ENCODE assay signal across 26 cellular contexts in the genomic region with DNA sequence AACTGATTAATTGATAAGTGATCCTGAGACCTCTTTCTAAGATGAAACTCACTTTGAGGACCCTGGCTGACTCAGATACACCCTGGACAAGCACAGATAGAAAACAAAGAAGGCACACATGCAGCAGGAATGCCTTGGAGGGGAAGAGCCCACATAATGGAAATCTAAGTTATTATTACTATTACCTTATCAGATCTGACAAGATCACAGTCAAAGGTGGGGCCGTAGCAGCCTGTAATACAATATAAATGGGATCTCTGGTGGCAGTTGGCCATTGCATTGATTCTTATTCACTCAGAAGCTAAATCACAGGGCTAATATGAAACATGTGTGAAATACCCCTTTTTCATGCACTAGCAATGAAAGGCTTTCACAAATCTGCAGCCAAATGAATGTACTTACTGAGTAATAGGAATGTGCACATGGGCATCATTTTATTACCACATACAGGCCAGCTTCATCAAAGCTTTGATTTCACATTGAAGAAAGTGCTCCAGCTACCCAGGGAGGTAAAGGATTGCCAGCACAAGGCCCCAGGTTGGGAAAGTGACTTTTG.
"Had no signal": no experiment of that assay in that cellular context is flagged by ENCODE, and none has a peak within 500 bp of the region (broad histone marks: within the 10 kb centered on the region; RNA-seq: fewer than 3 reads in every experiment).

No MANE protein-coding gene starts in this region.

- H3K27ac ChIP-seq: heart right ventricle, right lobe of liver, skin epidermis, tibial artery had no signal

- ATAC-seq: activated CD4-positive, alpha-beta T cell treated with anti-CD3 and anti-CD28 coated beads for 36 hours; activated T-cell treated with anti-CD3 and anti-CD28 coated beads, Interleukin-2, amount 50 U/mL, for 4 hours; heart right ventricle; left colon; right lobe of liver; stimulated activated effector memory CD8-positive, alpha-beta T cell treated with anti-CD3 and anti-CD28 coated beads, Interleukin-12 subunit alpha, Interleukin-12 subunit beta, amount 100 ng/mL, for 72 hours; stimulated activated naive CD8-positive, alpha-beta T cell treated with anti-CD3 and anti-CD28 coated beads, Interleukin-15, amount 100 ng/mL, for 72 hours; WTC11 had no signal

- H3K27me3 ChIP-seq: heart right ventricle, right lobe of liver, tibial artery had no signal

- H3K4me3 Mint-ChIP-seq: activated CD4-positive, alpha-beta T cell treated with anti-CD3 and anti-CD28 coated beads for 36 hours; activated naive CD8-positive, alpha-beta T cell treated with anti-CD3 and anti-CD28 coated beads for 36 hours; activated T-cell treated with anti-CD3 and anti-CD28 coated beads, Interleukin-2, amount 50 U/mL, for 4 hours; endodermal cell; nephron progenitor cell; stimulated activated effector memory CD8-positive, alpha-beta T cell treated with anti-CD3 and anti-CD28 coated beads, Interleukin-12 subunit alpha, Interleukin-12 subunit beta, amount 100 ng/mL, for 72 hours; stimulated activated naive CD8-positive, alpha-beta T cell treated with anti-CD3 and anti-CD28 coated beads, Interleukin-15, amount 100 ng/mL, for 72 hours; WTC11 had no signal

- H3K36me3 ChIP-seq: heart right ventricle, right lobe of liver, tibial artery had no signal

- H3K36me3 Mint-ChIP-seq: activated naive CD8-positive, alpha-beta T cell treated with anti-CD3 and anti-CD28 coated beads for 36 hours; stimulated activated effector memory CD8-positive, alpha-beta T cell treated with anti-CD3 and anti-CD28 coated beads, Interleukin-12 subunit alpha, Interleukin-12 subunit beta, amount 100 ng/mL, for 72 hours; WTC11 had no signal

- H3K9me3 Mint-ChIP-seq: activated naive CD8-positive, alpha-beta T cell treated with anti-CD3 and anti-CD28 coated beads for 36 hours; activated T-cell treated with anti-CD3 and anti-CD28 coated beads, Interleukin-2, amount 50 U/mL, for 4 hours; activated T-helper 2 cell treated with anti-CD3 and anti-CD28 coated beads, Interferon-gamma antibody, Interleukin-2, Interleukin-4, amounts not matched to agents 10 μg/mL and 5 μg/mL and 100 μg/mL, durations not matched to agents 14 hours and 24 hours and 36 hours; endodermal cell; nephron progenitor cell; stimulated activated effector memory CD8-positive, alpha-beta T cell treated with anti-CD3 and anti-CD28 coated beads, Interleukin-12 subunit alpha, Interleukin-12 subunit beta, amount 100 ng/mL, for 72 hours; stimulated activated naive CD8-positive, alpha-beta T cell treated with anti-CD3 and anti-CD28 coated beads, Interleukin-15, amount 100 ng/mL, for 72 hours had no signal

- H3K4me3 ChIP-seq: heart right ventricle, right lobe of liver, skin epidermis, tibial artery had no signal

- FAIRE-seq: urothelium cell line had no signal

- DNase-seq: activated CD4-positive, alpha-beta T cell treated with anti-CD3 and anti-CD28 coated beads for 36 hours; activated CD4-positive, alpha-beta T cell treated with anti-CD3 and anti-CD28 coated beads, Interleukin-2, amount 50 U/mL, for 4 hours; activated CD8-positive, alpha-beta memory T cell treated with anti-CD3 and anti-CD28 coated beads for 24 hours; activated CD8-positive, alpha-beta memory T cell treated with anti-CD3 and anti-CD28 coated beads, Interleukin-2, amount 50 U/mL, for 48 hours; activated naive CD4-positive, alpha-beta T cell treated with Interleukin-2 at 50 U/mL for 16 hours; activated naive CD8-positive, alpha-beta T cell treated with anti-CD3 and anti-CD28 coated beads for 36 hours; activated T-cell treated with anti-CD3 and anti-CD28 coated beads, Interleukin-2, amount 50 U/mL, for 4 hours; amniotic stem cell; cerebellar nuclear complex; cortex of kidney; endodermal cell; heart right ventricle; islet precursor cell; left colon; mesenchymal stem cell; nephron progenitor cell; stimulated activated CD4-positive, alpha-beta T cell treated with anti-CD3 and anti-CD28 coated beads, Interleukin-1b, Interleukin-23, amount 100 ng/mL, for 48 hours; stimulated activated naive CD8-positive, alpha-beta T cell treated with anti-CD3 and anti-CD28 coated beads, Interleukin-15, amount 100 ng/mL, for 72 hours; T1000; tibial artery had no signal

- H3K27me3 Mint-ChIP-seq: activated naive CD8-positive, alpha-beta T cell treated with anti-CD3 and anti-CD28 coated beads for 36 hours had no signal

- H3K4me1 ChIP-seq: right lobe of liver had no signal

- H3K9me3 ChIP-seq: heart right ventricle, right lobe of liver, tibial artery had no signal

- H3K4me1 Mint-ChIP-seq: stimulated activated naive CD8-positive, alpha-beta T cell treated with anti-CD3 and anti-CD28 coated beads, Interleukin-15, amount 100 ng/mL, for 72 hours had no signal

- H3K27ac Mint-ChIP-seq: activated CD4-positive, alpha-beta T cell treated with anti-CD3 and anti-CD28 coated beads for 36 hours; activated naive CD8-positive, alpha-beta T cell treated with anti-CD3 and anti-CD28 coated beads for 36 hours; activated T-helper 2 cell treated with anti-CD3 and anti-CD28 coated beads, Interferon-gamma antibody, Interleukin-2, Interleukin-4, amounts not matched to agents 10 μg/mL and 5 μg/mL and 100 μg/mL, durations not matched to agents 14 hours and 24 hours and 36 hours; endodermal cell; nephron progenitor cell; stimulated activated effector memory CD8-positive, alpha-beta T cell treated with anti-CD3 and anti-CD28 coated beads, Interleukin-12 subunit alpha, Interleukin-12 subunit beta, amount 100 ng/mL, for 72 hours; stimulated activated naive CD8-positive, alpha-beta T cell treated with anti-CD3 and anti-CD28 coated beads, Interleukin-15, amount 100 ng/mL, for 72 hours; WTC11 had no signal
